Comparison of ENCODE assay signal across 20 cellular contexts in the genomic region with DNA sequence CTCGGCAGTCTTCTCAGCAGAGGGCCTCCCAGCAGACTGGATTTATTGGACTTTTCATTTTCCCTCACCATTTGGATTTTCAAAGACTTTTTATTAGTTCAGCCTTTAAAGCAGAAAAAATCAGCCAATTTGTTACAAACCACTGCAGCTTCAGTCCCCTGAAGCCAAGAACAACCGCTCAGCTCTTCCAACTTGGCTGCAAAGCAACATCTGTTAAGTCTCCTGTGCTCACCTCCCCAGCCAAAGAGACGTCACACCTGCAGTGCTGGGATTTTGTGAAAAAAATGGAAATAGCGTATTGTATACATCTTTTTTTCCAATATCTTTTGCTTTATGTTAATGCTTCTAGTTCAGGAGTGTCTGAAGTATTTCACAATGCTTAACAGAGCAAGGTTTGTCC.
A peak's percentile ranks its signal among the peaks of the same experiment; 100 is the strongest.
DNase-seq lines count a peak whose midpoint lies in the region; ATAC-seq and TF ChIP-seq lines count a peak whose summit lies in the region.
"Had no signal": no experiment of that assay in that cellular context is flagged by ENCODE, and none has a peak within 500 bp of the region (broad histone marks: within the 10 kb centered on the region; RNA-seq: fewer than 3 reads in every experiment).

No MANE protein-coding gene starts in this region.

- intact Hi-C loops in thyroid gland (cut with DNase I) = no loop called here

- H3K9me3 Mint-ChIP-seq in glutamatergic neuron (ENCODE audit: unreplicated experiment) = no peaks in the 10 kb centered on the region
- H3K9me3 Mint-ChIP-seq in nephron = no peaks in the 10 kb centered on the region
- H3K9me3 Mint-ChIP-seq in natural killer cell treated with Interleukin-12 subunit alpha and Interleukin-12 subunit beta and Interleukin-15 and Interleukin-18, amount 100 ng/mL, for 72 hours = no peaks in the 10 kb centered on the region
- H3K9me3 Mint-ChIP-seq: CD4-positive, alpha-beta T cell had no signal

- DNase-seq in DMS 273 (lab: John Stamatoyannopoulos, UW; ENCODE audit: unreplicated experiment) (peak; percentile 35), DMS 273 treated with DMSO at 0.1 percent for 48 hours (lab: John Stamatoyannopoulos, UW) (no peak), glutamatergic neuron (no peak), thyroid gland (peak; percentile 39 to 53), kidney tubule cell (ENCODE audit: low spot score) (no peak)
- no peak for DNase-seq in natural killer cell treated with Interleukin-12 subunit alpha and Interleukin-12 subunit beta and Interleukin-15 and Interleukin-18, amount 100 ng/mL, for 72 hours (ENCODE audit: low spot score)
- DNase-seq: AML-193; Caco-2; CD4-positive, alpha-beta T cell; DMS53; DND-41; EL had no signal

- H3K4me3 ChIP-seq in thyroid gland (replicated peaks in 1 of 3) = no peak overlapping the region
- H3K4me3 ChIP-seq: A549, GM12878, HAP-1 had no signal

- H3K27ac Mint-ChIP-seq in glutamatergic neuron (ENCODE audit: unreplicated experiment) (peak overlapping the region; percentile 56), nephron (peak overlapping the region; percentile 62 to 99 (median 96))
- H3K27ac Mint-ChIP-seq in natural killer cell treated with Interleukin-12 subunit alpha and Interleukin-12 subunit beta and Interleukin-15 and Interleukin-18, amount 100 ng/mL, for 72 hours = no peak overlapping the region
- H3K27ac Mint-ChIP-seq: CD4-positive, alpha-beta T cell had no signal

- no peak for ATAC-seq in natural killer cell treated with Interleukin-12 subunit alpha and Interleukin-12 subunit beta and Interleukin-15 and Interleukin-18, amount 100 ng/mL, for 72 hours
- no peak for ATAC-seq in HG03469 (IDR thresholded peaks at IDR 0.05; ENCODE audit: unreplicated experiment)
- ATAC-seq: A549, GM12878, HepG2 had no signal

- no peaks in the 10 kb centered on the region for H3K27me3 Mint-ChIP-seq in glutamatergic neuron (ENCODE audit: unreplicated experiment)
- H3K27me3 Mint-ChIP-seq in nephron (ENCODE audit: low read depth) = no peaks in the 10 kb centered on the region
- peaks cover 11 to 21% of the 10 kb centered on the region in 2 donors for H3K27me3 Mint-ChIP-seq in natural killer cell treated with Interleukin-12 subunit alpha and Interleukin-12 subunit beta and Interleukin-15 and Interleukin-18, amount 100 ng/mL, for 72 hours
- H3K27me3 Mint-ChIP-seq: CD4-positive, alpha-beta T cell had no signal

- H3K4me3 Mint-ChIP-seq in glutamatergic neuron (ENCODE audit: unreplicated experiment) = no peak overlapping the region
- H3K4me3 Mint-ChIP-seq in nephron = no peak overlapping the region
- no peak overlapping the region for H3K4me3 Mint-ChIP-seq in natural killer cell treated with Interleukin-12 subunit alpha and Interleukin-12 subunit beta and Interleukin-15 and Interleukin-18, amount 100 ng/mL, for 72 hours
- H3K4me3 Mint-ChIP-seq: CD4-positive, alpha-beta T cell had no signal

- TF ChIP-seq POLR2A in thyroid gland (IDR thresholded peaks at IDR 0.05) = no peak

- no peaks in the 10 kb centered on the region for H3K9me3 ChIP-seq in thyroid gland
- H3K9me3 ChIP-seq: A549, Caco-2, HAP-1 had no signal

- H3K4me1 Mint-ChIP-seq in glutamatergic neuron (ENCODE audit: low read depth, unreplicated experiment) (no peaks in the 10 kb centered on the region), nephron (peaks cover 14% of the 10 kb centered on the region)
- H3K4me1 Mint-ChIP-seq in natural killer cell treated with Interleukin-12 subunit alpha and Interleukin-12 subunit beta and Interleukin-15 and Interleukin-18, amount 100 ng/mL, for 72 hours (ENCODE audit: low read depth in 2 of 2) = no peaks in the 10 kb centered on the region

- no peak for TF ChIP-seq CTCF in glutamatergic neuron (IDR thresholded peaks at IDR 0.05; ENCODE audit: partially characterized antibody, unreplicated experiment)
- TF ChIP-seq CTCF in nephron (IDR thresholded peaks at IDR 0.05; ENCODE audit: unreplicated experiment in 3 of 3) = no peak
- TF ChIP-seq CTCF in thyroid gland (IDR thresholded peaks at IDR 0.05) = no peak

- no peaks in the 10 kb centered on the region for H3K36me3 Mint-ChIP-seq in glutamatergic neuron (ENCODE audit: unreplicated experiment)
- H3K36me3 Mint-ChIP-seq in nephron (ENCODE audit: low read depth) = no peaks in the 10 kb centered on the region
- no peaks in the 10 kb centered on the region for H3K36me3 Mint-ChIP-seq in natural killer cell treated with Interleukin-12 subunit alpha and Interleukin-12 subunit beta and Interleukin-15 and Interleukin-18, amount 100 ng/mL, for 72 hours

- H3K36me3 ChIP-seq in thyroid gland = no peaks in the 10 kb centered on the region
- H3K36me3 ChIP-seq: HAP-1 had no signal

- no peaks in the 10 kb centered on the region for H3K27me3 ChIP-seq in thyroid gland

- H3K4me1 ChIP-seq in thyroid gland = peaks cover 5 to 9% of the 10 kb centered on the region in 2 donors
- H3K4me1 ChIP-seq: A549, HAP-1 had no signal

- 37% methylated on average over 4 of the region's 4 CpGs for WGBS in thyroid gland, 2 donors

- peak overlapping the region in 1 of 3 donors; percentile 20 for H3K27ac ChIP-seq in thyroid gland
- H3K27ac ChIP-seq: 22Rv1, A549, C4-2B had no signal

Comparison
In these comparisons a context has a peak if more than half of its experiments do, and no peak if none do; other contexts are left out.
1. DNase-seq: peak in DMS 273 (single experiment) and thyroid gland (2 of 2); none in DMS 273 treated with DMSO at 0.1 percent for 48 hours (single experiment), glutamatergic neuron (single experiment), kidney tubule cell (single experiment) and natural killer cell treated with Interleukin-12 subunit alpha and Interleukin-12 subunit beta and Interleukin-15 and Interleukin-18, amount 100 ng/mL, for 72 hours (single experiment).
2. H3K27ac Mint-ChIP-seq: peak in glutamatergic neuron (single experiment) and nephron (3 of 3); none in natural killer cell treated with Interleukin-12 subunit alpha and Interleukin-12 subunit beta and Interleukin-15 and Interleukin-18, amount 100 ng/mL, for 72 hours (0 of 2).